ENCODE assay signal across 1 cellular context in genomic region chr5:132961123-132961815, GRCh38.
TF ChIP-seq lines count a peak whose summit lies in the region.

No MANE protein-coding gene starts in this region.

TF ChIP-seq in K562, 482 proteins besides CTCF, POLR2A, EP300 and RAD21:
- TF ChIP-seq RBFOX2 (IDR thresholded peaks at IDR 0.05; ENCODE audit: low read depth, low read length): peak; percentile 26; the same call in 1 of the 2 replicates
